In the genomic region with DNA sequence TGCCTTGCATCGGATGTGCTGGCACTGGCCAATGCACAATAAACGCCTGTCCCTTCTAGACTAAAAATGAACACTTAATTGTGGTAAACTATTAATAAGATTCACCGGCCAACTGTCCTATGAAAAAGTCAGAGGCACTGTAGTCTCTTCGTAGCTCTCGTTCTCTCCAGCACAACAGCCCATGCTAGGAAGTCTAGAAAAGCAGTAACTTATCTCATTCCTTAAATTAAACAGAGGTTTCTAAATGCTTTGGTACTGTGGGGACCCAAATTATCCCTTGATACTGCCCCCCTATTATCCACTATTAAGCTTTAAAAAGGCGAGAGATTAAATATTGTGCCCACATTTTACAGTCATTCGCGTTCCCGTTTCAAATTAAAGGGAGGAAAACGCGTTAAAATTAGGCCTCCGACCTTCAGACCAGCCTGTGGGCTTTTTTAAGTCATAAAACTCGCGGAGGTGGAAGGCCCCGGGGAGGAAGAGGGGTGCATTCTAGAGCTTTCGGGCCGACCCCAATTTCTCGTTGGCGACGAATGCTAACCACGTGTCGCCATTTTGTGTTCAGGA, we compare ENCODE assay signal across 8 cellular contexts. TPM values are rescaled to one million over a fixed set of nuclear protein-coding genes. Genes with fewer than 3 reads are reported as not detected.
DNase-seq lines count a peak whose midpoint lies in the region; ATAC-seq and TF ChIP-seq lines count a peak whose summit lies in the region.

No MANE protein-coding gene starts in this region.

- H3K4me3 ChIP-seq in choroid plexus epithelial cell (ENCODE audit: low read depth, low read length) = peak overlapping the region; percentile 75

- peaks cover 0 to 4% (median 0%) of the 10 kb centered on the region in 5 donors for H3K27me3 Mint-ChIP-seq in naive thymus-derived CD8-positive, alpha-beta T cell

- DNase-seq in DMS114 treated with DMSO at 0.1 percent for 48 hours (lab: John Stamatoyannopoulos, UW; ENCODE audit: unreplicated experiment) = peak; percentile 28
- peak; percentile 36 for DNase-seq in NCI-H1694 (lab: John Stamatoyannopoulos, UW)
- no peak for DNase-seq in choroid plexus epithelial cell (ENCODE audit: low read depth)
- DNase-seq in naive thymus-derived CD8-positive, alpha-beta T cell = peak in 1 of 10 donors; percentile 53
- no peak for DNase-seq in cortex of kidney (lab: John Stamatoyannopoulos, UW)
- DNase-seq in stimulated activated CD4-positive, alpha-beta T cell treated with anti-CD3 and anti-CD28 coated beads, Interleukin-15, amount 100 ng/mL, for 24 hours = no peak

- peaks cover 12 to 50% (median 34%) of the 10 kb centered on the region in 3 donors for H3K36me3 Mint-ChIP-seq in naive thymus-derived CD8-positive, alpha-beta T cell

- POLR2A ChIA-PET in naive thymus-derived CD8-positive, alpha-beta T cell (lab: Charles Lee) = interaction anchor here (0.6 to 21.0 kb wide), 22 partner anchors 9 to 442 kb away, joined by 3 to 1727 read pairs (median 8); partner anchors contain the start of genes AAK1, C2orf42, FAM136A and MXD1

- H3K27ac Mint-ChIP-seq in naive thymus-derived CD8-positive, alpha-beta T cell = peak overlapping the region; percentile 99 to 100 (median 100)

- no peak for TF ChIP-seq CTCF in choroid plexus epithelial cell (conservative IDR thresholded peaks at IDR 0.05; ENCODE audit: low read depth, low read length)

- peaks cover 27 to 67% (median 57%) of the 10 kb centered on the region in 4 donors for H3K4me1 Mint-ChIP-seq in naive thymus-derived CD8-positive, alpha-beta T cell

- H3K4me3 Mint-ChIP-seq in naive thymus-derived CD8-positive, alpha-beta T cell = peak overlapping the region; percentile 88 to 99 (median 96)

- ATAC-seq in naive thymus-derived CD8-positive, alpha-beta T cell = no peak
- ATAC-seq in esophagus mucosa (no peak), HG03039 (IDR thresholded peaks at IDR 0.05; ENCODE audit: unreplicated experiment) (no peak)

- H3K9me3 Mint-ChIP-seq in naive thymus-derived CD8-positive, alpha-beta T cell = peaks cover 0 to 4% (median 0%) of the 10 kb centered on the region in 9 donors

RNA-seq across cellular contexts. Expression of gene PCBP1, which starts 1.5 kb away (rescaled TPM):
- total RNA-seq in naive thymus-derived CD8-positive, alpha-beta T cell = 100 to 1,000 TPM; 386 to 393 TPM
- 100 to 1,000 TPM; 159 to 218 (median 195) TPM for polyA plus RNA-seq in naive thymus-derived CD8-positive, alpha-beta T cell
- total RNA-seq in esophagus mucosa = 214 TPM

Comparison
In these comparisons a context has a peak if more than half of its experiments do, and no peak if none do; other contexts are left out.
1. DNase-seq: peak in DMS114 treated with DMSO at 0.1 percent for 48 hours (single experiment) and NCI-H1694 (single experiment); none in choroid plexus epithelial cell (single experiment), cortex of kidney (single experiment) and stimulated activated CD4-positive, alpha-beta T cell treated with anti-CD3 and anti-CD28 coated beads, Interleukin-15, amount 100 ng/mL, for 24 hours (single experiment).